Comparison of ENCODE assay signal across 8 cellular contexts in genomic region chr1:15178571-15179484, GRCh38. TPM values are rescaled to one million over a fixed set of nuclear protein-coding genes. Genes with fewer than 3 reads are reported as not detected.
DNase-seq lines count a peak whose midpoint lies in the region; ATAC-seq, FAIRE-seq and TF ChIP-seq lines count a peak whose summit lies in the region.

No MANE protein-coding gene starts in this region.

- H3K4me1 Mint-ChIP-seq in nephron progenitor cell = peaks cover 46% of the 10 kb centered on the region

- H3K4me3 Mint-ChIP-seq in nephron progenitor cell = no peak overlapping the region

- no peaks in the 10 kb centered on the region for H3K27me3 ChIP-seq in endothelial cell of umbilical vein (ENCODE audit: control insufficient read depth in 2 of 2, insufficient read depth in 2 of 2, low read length in 2 of 2)

- DNase-seq in DMS153 treated with DMSO at 0.1 percent for 48 hours (lab: John Stamatoyannopoulos, UW; ENCODE audit: unreplicated experiment) (peak; percentile 89), NCI-H510A treated with DMSO at 0.1 percent for 48 hours (lab: John Stamatoyannopoulos, UW) (peak; percentile 97), endothelial cell of umbilical vein (ENCODE audit: low read depth, low spot score) (peak; percentile 91), nephron progenitor cell (no peak), putamen (ENCODE audit: low spot score) (no peak), ecto neural progenitor cell (ENCODE audit: low spot score) (no peak), NCI-H1694 (lab: John Stamatoyannopoulos, UW) (no peak)

- TSS peak; percentile 64 for BruUV-seq in endothelial cell of umbilical vein (replicated peaks; lab: Mats Ljungman, UMichigan)

- POLR2A ChIA-PET in endothelial cell of umbilical vein (lab: Charles Lee) = interaction anchor here (0.6 to 1.5 kb wide), 4 partner anchors 9 to 1442 kb away, joined by 3 to 5 read pairs (median 3); no protein-coding TSS in a partner anchor

- peaks cover 5% of the 10 kb centered on the region for H3K27me3 Mint-ChIP-seq in nephron progenitor cell (ENCODE audit: low read depth, poor library complexity)

- H3K4me1 ChIP-seq in endothelial cell of umbilical vein (ENCODE audit: control insufficient read depth, extremely low read depth, insufficient read depth, low read length) = peaks cover 32% of the 10 kb centered on the region

- peak overlapping the region; percentile 20 for H3K27ac Mint-ChIP-seq in nephron progenitor cell

- CTCF ChIA-PET in endothelial cell of umbilical vein (lab: Charles Lee) = interaction anchor here (0.8 to 2.8 kb wide), 14 partner anchors 9 to 120 kb away, joined by 3 to 20 read pairs (median 4); partner anchors contain the start of gene TMEM51

- dilution Hi-C loops in endothelial cell of umbilical vein (cut with MboI; ENCODE audit: extremely low pct_ligation_motif_present, low sequenced_read_pairs) = no loop called here

- no peaks in the 10 kb centered on the region for H3K9me1 ChIP-seq in endothelial cell of umbilical vein (replicated peaks; ENCODE audit: control insufficient read depth, extremely low read depth, insufficient read depth, low read length)

- peak; percentile 99 for FAIRE-seq in endothelial cell of umbilical vein (lab: Jason Lieb, UNC)

- no peak for TF ChIP-seq POLR2A in endothelial cell of umbilical vein (IDR thresholded peaks at IDR 0.05; ENCODE audit: low read depth, low read length)

- ATAC-seq in HG03469 (IDR thresholded peaks at IDR 0.05; ENCODE audit: unreplicated experiment) = no peak

- H3K9ac ChIP-seq in endothelial cell of umbilical vein (replicated peaks; ENCODE audit: extremely low read depth, insufficient read depth, low read length) = peak overlapping the region; percentile 51

- TF ChIP-seq CTCF in endothelial cell of umbilical vein (IDR thresholded peaks at IDR 0.05; ENCODE audit: extremely low read depth in 1 of 2, insufficient read depth in 1 of 2, low read depth in 1 of 2, low read length in 2 of 2) (no peak), nephron progenitor cell (IDR thresholded peaks at IDR 0.05) (no peak)

- no peak overlapping the region for H2AFZ ChIP-seq in endothelial cell of umbilical vein (ENCODE audit: low read depth, low read length)

- no peaks in the 10 kb centered on the region for H3K36me3 Mint-ChIP-seq in nephron progenitor cell (ENCODE audit: low read depth)

- H3K79me2 ChIP-seq in endothelial cell of umbilical vein (ENCODE audit: control insufficient read depth, insufficient read depth, low read length) = peaks cover 8% of the 10 kb centered on the region

- no peaks in the 10 kb centered on the region for H3K36me3 ChIP-seq in endothelial cell of umbilical vein (ENCODE audit: control insufficient read depth in 2 of 2, extremely low read depth in 1 of 2, insufficient read depth in 2 of 2, low read length in 2 of 2)

- H3K4me3 ChIP-seq in endothelial cell of umbilical vein (replicated peaks in 1 of 3; ENCODE audit: insufficient read depth in 1 of 3, low read depth in 1 of 3, low read length in 3 of 3) = no peak overlapping the region

- no peaks in the 10 kb centered on the region for H4K20me1 ChIP-seq in endothelial cell of umbilical vein (replicated peaks; ENCODE audit: control insufficient read depth, extremely low read depth, insufficient read depth, low read length)

- intact Hi-C loops in endothelial cell of umbilical vein (cut with micrococcal nuclease) = loop anchor here (1.0 kb wide), 6 partner anchors 9 to 93 kb away; partner anchors contain the start of gene TMEM51

- H3K9me3 Mint-ChIP-seq in nephron progenitor cell = no peaks in the 10 kb centered on the region

- H3K9me3 ChIP-seq in endothelial cell of umbilical vein (replicated peaks; ENCODE audit: control insufficient read depth, insufficient read depth, low read length) = no peaks in the 10 kb centered on the region

- peak overlapping the region; percentile 90 for H3K27ac ChIP-seq in endothelial cell of umbilical vein (ENCODE audit: insufficient read depth, low read depth, low read length)

- peak overlapping the region; percentile 38 for H3K4me2 ChIP-seq in endothelial cell of umbilical vein (ENCODE audit: insufficient read depth, low read length)

TF ChIP-seq in endothelial cell of umbilical vein, 7 proteins besides CTCF, POLR2A, EP300 and RAD21:
- no peak for TF ChIP-seq MYC (IDR thresholded peaks at IDR 0.05; ENCODE audit: low read depth, low read length)
- TF ChIP-seq FOS (IDR thresholded peaks at IDR 0.05; ENCODE audit: borderline replicate concordance, insufficient read depth, low read length) = peak; percentile 90
- TF ChIP-seq EZH2 (IDR thresholded peaks at IDR 0.05; ENCODE audit: borderline replicate concordance, low read depth, low read length, severe bottlenecking) = no peak
- peak; percentile 64 for TF ChIP-seq JUN (IDR thresholded peaks at IDR 0.05; ENCODE audit: borderline replicate concordance, insufficient read depth, insufficient read length, low read depth)
- TF ChIP-seq POLR2AphosphoS5 (IDR thresholded peaks at IDR 0.05; ENCODE audit: insufficient read depth, low read depth, low read length) = peak; percentile 66
- peak; percentile 45 for TF ChIP-seq GATA2 (IDR thresholded peaks at IDR 0.05; ENCODE audit: insufficient read depth, insufficient read length, low read depth, low read length)
- no peak for TF ChIP-seq MAX (IDR thresholded peaks at IDR 0.05; ENCODE audit: insufficient read depth, insufficient read length)

RNA-seq across cellular contexts. Expression of gene TMEM51, which starts 25.3 kb away (rescaled TPM):
- total RNA-seq in endothelial cell of umbilical vein = 10.5 and 13.7 TPM in 2 replicates
- polyA plus RNA-seq in endothelial cell of umbilical vein = 11.5 and 13.9 TPM in 2 replicates
- polyA plus RNA-seq in endothelial cell of umbilical vein (2011; cell fraction: cytosol; rRNA removed) = 10.1 TPM in 2 replicates
- polyA plus RNA-seq in endothelial cell of umbilical vein (2011; cell fraction: nucleus; rRNA removed) = 9.5 and 11.3 TPM in 2 replicates
- polyA plus RNA-seq in endothelial cell of umbilical vein (2012) = 8.6 and 8.9 TPM in 2 replicates
- polyA minus RNA-seq in endothelial cell of umbilical vein = 5.9 and 8.2 TPM in 2 replicates
- 3.9 TPM for polyA minus RNA-seq in endothelial cell of umbilical vein (2011; cell fraction: cytosol; rRNA and poly(A)+ RNA removed)
- polyA minus RNA-seq in endothelial cell of umbilical vein (2011; cell fraction: nucleus; rRNA and poly(A)+ RNA removed) = 2.6 and 3.5 TPM in 2 replicates

Comparison
In these comparisons a context has a peak if more than half of its experiments do, and no peak if none do; other contexts are left out.
1. DNase-seq: peak in DMS153 treated with DMSO at 0.1 percent for 48 hours (single experiment), NCI-H510A treated with DMSO at 0.1 percent for 48 hours (single experiment) and endothelial cell of umbilical vein (single experiment); none in nephron progenitor cell (single experiment), putamen (single experiment), ecto neural progenitor cell (single experiment) and NCI-H1694 (single experiment).